ENCODE assay signal across 20 cellular contexts in the genomic region with DNA sequence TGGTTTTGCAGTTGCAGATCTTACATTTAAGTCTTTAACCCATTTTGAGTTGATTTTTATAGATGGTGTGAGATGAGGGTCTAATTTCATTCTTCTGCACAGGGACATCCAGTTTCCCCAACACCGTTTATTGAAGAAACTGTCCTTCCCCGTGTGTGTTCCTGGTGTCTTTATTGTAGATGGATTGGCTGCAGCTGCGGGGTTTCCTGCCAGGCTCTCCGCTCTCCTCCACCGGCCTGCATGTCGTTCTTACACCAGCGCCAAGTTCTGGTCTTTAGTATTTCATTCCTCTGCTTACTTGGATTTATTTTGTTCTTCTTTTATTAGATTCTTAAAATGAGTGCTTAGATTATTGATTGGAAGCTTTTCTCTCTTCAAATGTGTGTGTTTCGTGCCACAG.
"Had no signal": no experiment of that assay in that cellular context is flagged by ENCODE, and none has a peak within 500 bp of the region (broad histone marks: within the 10 kb centered on the region; RNA-seq: fewer than 3 reads in every experiment).

No MANE protein-coding gene starts in this region.

- DNase-seq: effector CD8-positive, alpha-beta T cell; heart left ventricle; left ventricle myocardium inferior; mesendoderm; naive thymus-derived CD8-positive, alpha-beta T cell; stimulated activated CD4-positive, alpha-beta T cell treated with anti-CD3 and anti-CD28 coated beads, Interleukin-15, amount 100 ng/mL, for 24 hours; stimulated activated CD4-positive, alpha-beta T cell treated with anti-CD3 and anti-CD28 coated beads, Interleukin-1b, Interleukin-23, amount 100 ng/mL, for 48 hours; stimulated activated CD4-positive, alpha-beta T cell treated with anti-CD3 and anti-CD28 coated beads, Interleukin-4, amount 100 ng/mL, for 24 hours; tibial artery; upper lobe of left lung; uterus had no signal

- H3K4me1 ChIP-seq: uterus had no signal

- H3K9me3 Mint-ChIP-seq: neural crest cell had no signal

- H3K4me3 Mint-ChIP-seq: naive thymus-derived CD8-positive, alpha-beta T cell; neural crest cell; stimulated activated memory B cell treated with anti-CD40 and anti-IgM and Interleukin-4, amounts not matched to agents 10 μg/mL and 1 μg/mL and 100 μg/mL, for 72 hours; stimulated activated naive CD8-positive, alpha-beta T cell treated with anti-CD3 and anti-CD28 coated beads, Interleukin-15, Interleukin-2, amounts not matched to agents 100 ng/mL and 50 ng/mL, for 24 hours had no signal

- H3K9me3 ChIP-seq: heart left ventricle, left ventricle myocardium inferior, tibial artery, upper lobe of left lung, uterus had no signal

- H3K4me3 ChIP-seq: coronary artery, dorsolateral prefrontal cortex, heart left ventricle, left ventricle myocardium inferior, lung, tibial artery, upper lobe of left lung, uterus had no signal

- H3K27me3 ChIP-seq: upper lobe of left lung, uterus had no signal

- FAIRE-seq: frontal cortex, islet of Langerhans had no signal

- H3K27ac ChIP-seq: coronary artery, heart left ventricle, left ventricle myocardium inferior, tibial artery, upper lobe of left lung, uterus had no signal

- ATAC-seq: esophagus mucosa; heart left ventricle; naive thymus-derived CD8-positive, alpha-beta T cell; stimulated activated memory B cell treated with anti-CD40 and anti-IgM and Interleukin-4, amounts not matched to agents 10 μg/mL and 1 μg/mL and 100 μg/mL, for 72 hours had no signal

- H3K36me3 ChIP-seq: heart left ventricle, left ventricle myocardium inferior, tibial artery, upper lobe of left lung, uterus had no signal

- H3K27ac Mint-ChIP-seq: stimulated activated memory B cell treated with anti-CD40 and anti-IgM and Interleukin-4, amounts not matched to agents 10 μg/mL and 1 μg/mL and 100 μg/mL, for 72 hours; stimulated activated naive CD8-positive, alpha-beta T cell treated with anti-CD3 and anti-CD28 coated beads, Interleukin-15, Interleukin-2, amounts not matched to agents 100 ng/mL and 50 ng/mL, for 24 hours had no signal
